Comparison of ENCODE assay signal across 8 cellular contexts in the genomic region with DNA sequence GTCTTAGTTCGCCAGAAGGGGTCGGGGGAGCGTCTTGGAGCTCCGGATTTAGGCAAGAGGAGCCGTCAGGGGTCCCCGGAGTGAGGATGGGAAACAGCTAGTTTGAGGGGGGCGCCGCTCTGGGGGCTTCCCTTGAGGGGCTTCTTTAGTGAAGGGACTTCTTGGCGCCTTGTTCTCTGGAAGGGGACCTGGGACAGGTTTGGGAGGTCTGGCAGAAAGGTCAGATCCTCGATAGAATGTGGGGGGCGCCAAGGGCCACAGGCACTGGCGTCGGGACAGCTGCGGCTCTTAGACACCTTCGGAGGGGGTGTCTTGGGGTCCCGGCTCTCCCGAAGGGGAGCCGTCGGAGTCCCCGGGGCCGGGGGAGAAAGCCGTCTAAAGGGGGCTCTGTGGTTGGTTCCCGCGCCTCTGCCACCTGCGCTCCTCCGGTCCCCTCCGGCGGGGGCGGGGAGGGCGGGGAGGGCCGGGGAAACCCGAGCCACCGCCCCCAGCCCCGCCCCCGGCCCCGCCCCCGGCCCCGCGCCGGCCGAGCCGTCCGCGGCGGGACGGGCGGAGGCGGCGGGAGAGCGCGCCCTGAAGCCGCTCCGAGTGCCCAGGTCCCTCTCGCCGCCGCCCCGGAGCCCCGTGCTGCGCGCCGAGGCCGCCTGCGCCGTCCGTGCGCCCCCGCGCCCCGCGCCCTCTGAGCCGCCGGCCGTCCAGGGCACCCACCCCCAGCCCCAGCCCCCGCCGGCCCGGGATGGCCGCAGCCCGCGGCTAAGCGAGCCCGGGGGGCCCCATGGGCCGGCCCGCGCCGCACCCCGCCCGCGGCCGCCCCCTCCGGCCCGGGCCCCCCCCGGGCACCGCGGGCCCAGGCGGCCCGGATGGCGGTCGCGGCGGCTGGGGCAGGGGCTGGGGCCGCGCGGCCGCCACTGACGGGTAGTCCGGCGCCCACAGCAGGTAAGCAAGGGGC. TPM values are rescaled to one million over a fixed set of nuclear protein-coding genes. Genes with fewer than 3 reads are reported as not detected.
DNase-seq lines count a peak whose midpoint lies in the region; ATAC-seq and TF ChIP-seq lines count a peak whose summit lies in the region.

A gene with protein sequence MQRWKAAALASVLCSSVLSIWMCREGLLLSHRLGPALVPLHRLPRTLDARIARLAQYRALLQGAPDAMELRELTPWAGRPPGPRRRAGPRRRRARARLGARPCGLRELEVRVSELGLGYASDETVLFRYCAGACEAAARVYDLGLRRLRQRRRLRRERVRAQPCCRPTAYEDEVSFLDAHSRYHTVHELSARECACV (plus strand): TSS at position 552 of the 949 bp plus-strand sequence. CDS start 19,099 bp downstream, outside the sequence.

- CTCF ChIA-PET in CD8-positive, alpha-beta memory T cell (lab: Charles Lee) = interaction anchor here (0.7 to 2.5 kb wide), 25 partner anchors 8 to 223 kb away, joined by 3 to 44 read pairs (median 4); a partner anchor contains a TSS

- TF ChIP-seq POLR2A in gastroesophageal sphincter (IDR thresholded peaks at IDR 0.05) = peak in 1 of 2 donors; percentile 24

- H3K27ac Mint-ChIP-seq in CD8-positive, alpha-beta memory T cell = peak within 1 kb of the TSS in 7 of 8 donors; percentile 29 to 88 (median 68)

- peak within 1 kb of the TSS; percentile 75 for H3K4me3 ChIP-seq in CD8-positive, alpha-beta memory T cell (ENCODE audit: low read length)
- peak within 1 kb of the TSS; percentile 60 for H3K4me3 ChIP-seq in MM.1S (ENCODE audit: low read length)
- peak within 1 kb of the TSS; percentile 68 to 76 for H3K4me3 ChIP-seq in gastroesophageal sphincter
- peak within 1 kb of the TSS; percentile 58 for H3K4me3 ChIP-seq in rectal smooth muscle tissue (ENCODE audit: low read length)

- POLR2A ChIA-PET in CD8-positive, alpha-beta memory T cell (lab: Charles Lee) = interaction anchor here (0.6 to 1.5 kb wide), 4 partner anchors 20 to 222 kb away, joined by 3 to 13 read pairs (median 3); a partner anchor contains a TSS

- no peak for TF ChIP-seq CTCF in MM.1S (IDR thresholded peaks at IDR 0.05; ENCODE audit: low read length)
- no peak for TF ChIP-seq CTCF in gastroesophageal sphincter (IDR thresholded peaks at IDR 0.05)

- WGBS in gastroesophageal sphincter (ENCODE audit: low coverage in 1 of 2), 2 donors = 0 to 17% methylated on average over 2 to 3 of the region's 107 CpGs

- H3K79me2 ChIP-seq in MM.1S (ENCODE audit: low read length) = peaks cover 4% of the 10 kb centered on the region; the same call in 1 of the 2 replicates

- H3K36me3 ChIP-seq in CD8-positive, alpha-beta memory T cell (ENCODE audit: insufficient read depth, low read length) = no peaks in the 10 kb centered on the region
- H3K36me3 ChIP-seq in MM.1S (replicated peaks; ENCODE audit: insufficient read depth, low read length) (no peaks in the 10 kb centered on the region), gastroesophageal sphincter (peaks cover 0 to 4% of the 10 kb centered on the region in 2 donors), rectal smooth muscle tissue (ENCODE audit: control insufficient read depth, insufficient read depth, low read length) (no peaks in the 10 kb centered on the region)

- H2AFZ ChIP-seq in MM.1S (ENCODE audit: low read length) = peak within 1 kb of the TSS; percentile 97

- H3F3A ChIP-seq in MM.1S (ENCODE audit: insufficient read depth, low read length) = 0 out of 2 replicates have a peak, but pooled peaks cover 6% of the 10 kb centered on the region

- DNase-seq in CD8-positive, alpha-beta memory T cell = peak in 4 of 5 donors; percentile 23 to 46 (median 38)
- peak; percentile 55 for DNase-seq in MM.1S
- peak; percentile 46 for DNase-seq in activated T-cell treated with anti-CD3 and anti-CD28 coated beads for 4 hours
- no peak for DNase-seq in COLO829 (ENCODE audit: low spot score)

- peaks cover 11 to 18% of the 10 kb centered on the region in 2 donors for H3K27me3 Mint-ChIP-seq in CD8-positive, alpha-beta memory T cell

- H3K9me3 Mint-ChIP-seq in CD8-positive, alpha-beta memory T cell = no peaks in the 10 kb centered on the region

- no peaks in the 10 kb centered on the region for H3K9me3 ChIP-seq in CD8-positive, alpha-beta memory T cell (ENCODE audit: low read length)
- H3K9me3 ChIP-seq in MM.1S (replicated peaks; ENCODE audit: insufficient read depth, low read length) (no peaks in the 10 kb centered on the region), gastroesophageal sphincter (no peaks in the 10 kb centered on the region)

- H3K27me3 ChIP-seq in CD8-positive, alpha-beta memory T cell (ENCODE audit: insufficient read depth, low read length, poor library complexity, severe bottlenecking) = peaks cover 18% of the 10 kb centered on the region
- H3K27me3 ChIP-seq in MM.1S (replicated peaks; ENCODE audit: insufficient read depth, low read length) (peaks cover 21% of the 10 kb centered on the region), gastroesophageal sphincter (peaks cover 48% of the 10 kb centered on the region), rectal smooth muscle tissue (ENCODE audit: control insufficient read depth, insufficient read depth, low read length) (no peaks in the 10 kb centered on the region)

- no peaks in the 10 kb centered on the region for H3K36me3 Mint-ChIP-seq in CD8-positive, alpha-beta memory T cell

- H3K4me1 Mint-ChIP-seq in CD8-positive, alpha-beta memory T cell = peaks cover 9 to 27% (median 20%) of the 10 kb centered on the region in 3 donors

- no peaks in the 10 kb centered on the region for H3K9me2 ChIP-seq in MM.1S (replicated peaks; ENCODE audit: insufficient read depth, low read length)

- TF ChIP-seq EP300 in gastroesophageal sphincter (IDR thresholded peaks at IDR 0.05) = no peak

- H4K20me1 ChIP-seq in MM.1S (ENCODE audit: insufficient read depth, low read length) = no peaks in the 10 kb centered on the region; the same call in 1 of the 2 replicates

- peak within 1 kb of the TSS; percentile 98 for H3K4me2 ChIP-seq in MM.1S (ENCODE audit: low read depth, low read length)

- peak within 1 kb of the TSS; percentile 22 for H3K27ac ChIP-seq in CD8-positive, alpha-beta memory T cell (ENCODE audit: low read depth, low read length)
- H3K27ac ChIP-seq in MM.1S (ENCODE audit: low read length) (no peak within 1 kb of the TSS), gastroesophageal sphincter (peak within 1 kb of the TSS; percentile 85 to 96 (median 92)), rectal smooth muscle tissue (ENCODE audit: low read depth, low read length) (peak within 1 kb of the TSS; percentile 86)

- peak within 1 kb of the TSS; percentile 27 to 87 (median 67) for H3K4me3 Mint-ChIP-seq in CD8-positive, alpha-beta memory T cell

- peaks cover 20% of the 10 kb centered on the region for H3K4me1 ChIP-seq in CD8-positive, alpha-beta memory T cell (ENCODE audit: insufficient read depth, low read length)
- H3K4me1 ChIP-seq in MM.1S (ENCODE audit: low read length) = peaks cover 8% of the 10 kb centered on the region; the same call in 1 of the 2 replicates
- H3K4me1 ChIP-seq in gastroesophageal sphincter = peaks cover 0 to 35% (median 10%) of the 10 kb centered on the region in 3 donors
- peaks cover 4% of the 10 kb centered on the region for H3K4me1 ChIP-seq in rectal smooth muscle tissue (ENCODE audit: control insufficient read depth, insufficient read depth, low read length)

- ATAC-seq in gastroesophageal sphincter (peak; percentile 48), HG03139 (IDR thresholded peaks at IDR 0.05; ENCODE audit: unreplicated experiment) (no peak), GM21367 (IDR thresholded peaks at IDR 0.05; ENCODE audit: unreplicated experiment) (no peak)

- H3K9ac ChIP-seq in MM.1S (ENCODE audit: low read length) = peak within 1 kb of the TSS; percentile 36; the same call in 1 of the 2 replicates
- peak within 1 kb of the TSS; percentile 41 for H3K9ac ChIP-seq in rectal smooth muscle tissue (ENCODE audit: low read length)

RNA-seq across cellular contexts. Expression of the gene that starts here (rescaled TPM):
- under 1 TPM in 1 of 2 experiments, not detected in 1; 0.26 TPM for total RNA-seq in CD8-positive, alpha-beta memory T cell
- polyA plus RNA-seq in CD8-positive, alpha-beta memory T cell = 0.26 TPM
- 10 to 100 TPM in 2 of 4 donors, 1 to 10 TPM in 2; 3.6 to 27.2 (median 14.6) TPM for total RNA-seq in gastroesophageal sphincter

Comparison
In these comparisons a context has a peak if more than half of its experiments do, and no peak if none do; other contexts are left out.
1. Peak in DNase-seq, H3K4me3 ChIP-seq and H3K27ac ChIP-seq in CD8-positive, alpha-beta memory T cell; RNA of the gene not detected or under 1 TPM.